In the genomic region with DNA sequence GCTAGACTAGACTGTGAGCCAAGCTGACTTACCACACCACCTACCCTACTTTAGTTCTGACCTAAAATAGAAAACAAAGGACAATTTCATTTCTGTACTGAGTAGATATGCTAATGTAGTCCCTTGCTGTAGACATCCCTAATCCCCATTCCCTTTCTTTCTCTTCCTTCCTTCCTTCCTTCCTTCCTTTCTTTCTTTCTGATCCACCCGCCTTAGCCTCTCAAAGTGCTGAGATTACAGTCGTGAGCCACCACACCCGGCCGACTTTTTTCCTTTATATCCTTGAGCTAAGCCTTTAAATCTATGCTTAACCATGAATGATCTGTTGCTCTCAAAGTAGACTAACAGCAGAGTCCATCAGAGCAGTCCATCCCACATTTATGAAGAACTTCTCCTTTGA, we compare ENCODE assay signal across 1 cellular context.
TF ChIP-seq lines count a peak whose summit lies in the region.

No MANE protein-coding gene starts in this region.

TF ChIP-seq in GM23338, 12 proteins besides CTCF, POLR2A, EP300 and RAD21 (continued from another document):
- TF ChIP-seq, protein P1, sequence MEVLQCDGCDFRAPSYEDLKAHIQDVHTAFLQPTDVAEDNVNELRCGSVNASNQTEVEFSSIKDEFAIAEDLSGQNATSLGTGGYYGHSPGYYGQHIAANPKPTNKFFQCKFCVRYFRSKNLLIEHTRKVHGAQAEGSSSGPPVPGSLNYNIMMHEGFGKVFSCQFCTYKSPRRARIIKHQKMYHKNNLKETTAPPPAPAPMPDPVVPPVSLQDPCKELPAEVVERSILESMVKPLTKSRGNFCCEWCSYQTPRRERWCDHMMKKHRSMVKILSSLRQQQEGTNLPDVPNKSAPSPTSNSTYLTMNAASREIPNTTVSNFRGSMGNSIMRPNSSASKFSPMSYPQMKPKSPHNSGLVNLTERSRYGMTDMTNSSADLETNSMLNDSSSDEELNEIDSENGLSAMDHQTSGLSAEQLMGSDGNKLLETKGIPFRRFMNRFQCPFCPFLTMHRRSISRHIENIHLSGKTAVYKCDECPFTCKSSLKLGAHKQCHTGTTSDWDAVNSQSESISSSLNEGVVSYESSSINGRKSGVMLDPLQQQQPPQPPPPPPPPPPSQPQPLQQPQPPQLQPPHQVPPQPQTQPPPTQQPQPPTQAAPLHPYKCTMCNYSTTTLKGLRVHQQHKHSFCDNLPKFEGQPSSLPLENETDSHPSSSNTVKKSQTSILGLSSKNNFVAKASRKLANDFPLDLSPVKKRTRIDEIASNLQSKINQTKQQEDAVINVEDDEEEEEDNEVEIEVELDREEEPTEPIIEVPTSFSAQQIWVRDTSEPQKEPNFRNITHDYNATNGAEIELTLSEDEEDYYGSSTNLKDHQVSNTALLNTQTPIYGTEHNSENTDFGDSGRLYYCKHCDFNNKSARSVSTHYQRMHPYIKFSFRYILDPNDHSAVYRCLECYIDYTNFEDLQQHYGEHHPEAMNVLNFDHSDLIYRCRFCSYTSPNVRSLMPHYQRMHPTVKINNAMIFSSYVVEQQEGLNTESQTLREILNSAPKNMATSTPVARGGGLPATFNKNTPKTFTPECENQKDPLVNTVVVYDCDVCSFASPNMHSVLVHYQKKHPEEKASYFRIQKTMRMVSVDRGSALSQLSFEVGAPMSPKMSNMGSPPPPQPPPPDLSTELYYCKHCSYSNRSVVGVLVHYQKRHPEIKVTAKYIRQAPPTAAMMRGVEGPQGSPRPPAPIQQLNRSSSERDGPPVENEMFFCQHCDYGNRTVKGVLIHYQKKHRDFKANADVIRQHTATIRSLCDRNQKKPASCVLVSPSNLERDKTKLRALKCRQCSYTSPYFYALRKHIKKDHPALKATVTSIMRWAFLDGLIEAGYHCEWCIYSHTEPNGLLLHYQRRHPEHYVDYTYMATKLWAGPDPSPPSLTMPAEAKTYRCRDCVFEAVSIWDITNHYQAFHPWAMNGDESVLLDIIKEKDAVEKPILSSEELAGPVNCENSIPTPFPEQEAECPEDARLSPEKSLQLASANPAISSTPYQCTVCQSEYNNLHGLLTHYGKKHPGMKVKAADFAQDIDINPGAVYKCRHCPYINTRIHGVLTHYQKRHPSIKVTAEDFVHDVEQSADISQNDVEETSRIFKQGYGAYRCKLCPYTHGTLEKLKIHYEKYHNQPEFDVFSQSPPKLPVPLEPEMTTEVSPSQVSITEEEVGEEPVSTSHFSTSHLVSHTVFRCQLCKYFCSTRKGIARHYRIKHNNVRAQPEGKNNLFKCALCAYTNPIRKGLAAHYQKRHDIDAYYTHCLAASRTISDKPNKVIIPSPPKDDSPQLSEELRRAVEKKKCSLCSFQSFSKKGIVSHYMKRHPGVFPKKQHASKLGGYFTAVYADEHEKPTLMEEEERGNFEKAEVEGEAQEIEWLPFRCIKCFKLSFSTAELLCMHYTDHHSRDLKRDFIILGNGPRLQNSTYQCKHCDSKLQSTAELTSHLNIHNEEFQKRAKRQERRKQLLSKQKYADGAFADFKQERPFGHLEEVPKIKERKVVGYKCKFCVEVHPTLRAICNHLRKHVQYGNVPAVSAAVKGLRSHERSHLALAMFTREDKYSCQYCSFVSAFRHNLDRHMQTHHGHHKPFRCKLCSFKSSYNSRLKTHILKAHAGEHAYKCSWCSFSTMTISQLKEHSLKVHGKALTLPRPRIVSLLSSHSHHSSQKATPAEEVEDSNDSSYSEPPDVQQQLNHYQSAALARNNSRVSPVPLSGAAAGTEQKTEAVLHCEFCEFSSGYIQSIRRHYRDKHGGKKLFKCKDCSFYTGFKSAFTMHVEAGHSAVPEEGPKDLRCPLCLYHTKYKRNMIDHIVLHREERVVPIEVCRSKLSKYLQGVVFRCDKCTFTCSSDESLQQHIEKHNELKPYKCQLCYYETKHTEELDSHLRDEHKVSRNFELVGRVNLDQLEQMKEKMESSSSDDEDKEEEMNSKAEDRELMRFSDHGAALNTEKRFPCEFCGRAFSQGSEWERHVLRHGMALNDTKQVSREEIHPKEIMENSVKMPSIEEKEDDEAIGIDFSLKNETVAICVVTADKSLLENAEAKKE (CRISPR knock-in tag; IDR thresholded peaks at IDR 0.05), result no peak
- TF ChIP-seq, protein P2, sequence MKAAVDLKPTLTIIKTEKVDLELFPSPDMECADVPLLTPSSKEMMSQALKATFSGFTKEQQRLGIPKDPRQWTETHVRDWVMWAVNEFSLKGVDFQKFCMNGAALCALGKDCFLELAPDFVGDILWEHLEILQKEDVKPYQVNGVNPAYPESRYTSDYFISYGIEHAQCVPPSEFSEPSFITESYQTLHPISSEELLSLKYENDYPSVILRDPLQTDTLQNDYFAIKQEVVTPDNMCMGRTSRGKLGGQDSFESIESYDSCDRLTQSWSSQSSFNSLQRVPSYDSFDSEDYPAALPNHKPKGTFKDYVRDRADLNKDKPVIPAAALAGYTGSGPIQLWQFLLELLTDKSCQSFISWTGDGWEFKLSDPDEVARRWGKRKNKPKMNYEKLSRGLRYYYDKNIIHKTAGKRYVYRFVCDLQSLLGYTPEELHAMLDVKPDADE (IDR thresholded peaks at IDR 0.05), result no peak
- TF ChIP-seq, protein P3, sequence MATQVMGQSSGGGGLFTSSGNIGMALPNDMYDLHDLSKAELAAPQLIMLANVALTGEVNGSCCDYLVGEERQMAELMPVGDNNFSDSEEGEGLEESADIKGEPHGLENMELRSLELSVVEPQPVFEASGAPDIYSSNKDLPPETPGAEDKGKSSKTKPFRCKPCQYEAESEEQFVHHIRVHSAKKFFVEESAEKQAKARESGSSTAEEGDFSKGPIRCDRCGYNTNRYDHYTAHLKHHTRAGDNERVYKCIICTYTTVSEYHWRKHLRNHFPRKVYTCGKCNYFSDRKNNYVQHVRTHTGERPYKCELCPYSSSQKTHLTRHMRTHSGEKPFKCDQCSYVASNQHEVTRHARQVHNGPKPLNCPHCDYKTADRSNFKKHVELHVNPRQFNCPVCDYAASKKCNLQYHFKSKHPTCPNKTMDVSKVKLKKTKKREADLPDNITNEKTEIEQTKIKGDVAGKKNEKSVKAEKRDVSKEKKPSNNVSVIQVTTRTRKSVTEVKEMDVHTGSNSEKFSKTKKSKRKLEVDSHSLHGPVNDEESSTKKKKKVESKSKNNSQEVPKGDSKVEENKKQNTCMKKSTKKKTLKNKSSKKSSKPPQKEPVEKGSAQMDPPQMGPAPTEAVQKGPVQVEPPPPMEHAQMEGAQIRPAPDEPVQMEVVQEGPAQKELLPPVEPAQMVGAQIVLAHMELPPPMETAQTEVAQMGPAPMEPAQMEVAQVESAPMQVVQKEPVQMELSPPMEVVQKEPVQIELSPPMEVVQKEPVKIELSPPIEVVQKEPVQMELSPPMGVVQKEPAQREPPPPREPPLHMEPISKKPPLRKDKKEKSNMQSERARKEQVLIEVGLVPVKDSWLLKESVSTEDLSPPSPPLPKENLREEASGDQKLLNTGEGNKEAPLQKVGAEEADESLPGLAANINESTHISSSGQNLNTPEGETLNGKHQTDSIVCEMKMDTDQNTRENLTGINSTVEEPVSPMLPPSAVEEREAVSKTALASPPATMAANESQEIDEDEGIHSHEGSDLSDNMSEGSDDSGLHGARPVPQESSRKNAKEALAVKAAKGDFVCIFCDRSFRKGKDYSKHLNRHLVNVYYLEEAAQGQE (IDR thresholded peaks at IDR 0.05; ENCODE audit: unreplicated experiment), result no peak
